3 cellular contexts compared by ENCODE assay signal in genomic region chr1:50826792-50827191, GRCh38.
DNase-seq lines count a peak whose midpoint lies in the region; ATAC-seq, FAIRE-seq and TF ChIP-seq lines count a peak whose summit lies in the region.
"Not testable (repeated sequence)": the region's sequence is repeated elsewhere in the genome, so short reads cannot be mapped to it uniquely, and the experiment has no call there.

No MANE protein-coding gene starts in this region.

- in situ Hi-C loops in K562 (cut with MboI) = not testable (repeated sequence)

- not testable (repeated sequence) for TF ChIP-seq POLR2A in K562 (conservative IDR thresholded peaks at IDR 0.05)

- H4K20me1 ChIP-seq in K562 (replicated peaks; ENCODE audit: control insufficient read depth, insufficient read depth, low read length) = not testable (repeated sequence)

- H3K9me3 Mint-ChIP-seq in WTC11 = peaks cover 30% of the 10 kb centered on the region

- not testable (repeated sequence) for TF ChIP-seq EP300 in K562 (IDR thresholded peaks at IDR 0.05; ENCODE audit: low read length)

- peaks cover 17% of the 10 kb centered on the region for H3K36me3 Mint-ChIP-seq in WTC11

- not testable (repeated sequence) for TF ChIP-seq RAD21 in K562 (CRISPR knock-in tag; conservative IDR thresholded peaks at IDR 0.05 in 1 of 2, IDR thresholded peaks at IDR 0.05 in 1 of 2)

- not testable (repeated sequence) for H3K4me3 Mint-ChIP-seq in WTC11

- ATAC-seq in WTC11, K562: not testable (repeated sequence)

- H3K27ac Mint-ChIP-seq in WTC11 = not testable (repeated sequence)

- not testable (repeated sequence) for FAIRE-seq in K562 (lab: Jason Lieb, UNC)

- not testable (repeated sequence) for H3K27me3 Mint-ChIP-seq in WTC11 (ENCODE audit: low read depth)

- H3K27ac ChIP-seq in HEK293 (ENCODE audit: extremely low read depth, low read depth, low read length); K562 (ENCODE audit: extremely low read depth, low read depth, low read length): not testable (repeated sequence)

- not testable (repeated sequence) for H3K4me1 ChIP-seq in HEK293 (ENCODE audit: control insufficient read depth, insufficient read depth, low read length); K562 (replicated peaks in 1 of 2; ENCODE audit: control insufficient read depth in 2 of 2, insufficient read depth in 2 of 2, low read length in 2 of 2)

- H3K79me2 ChIP-seq in K562 (ENCODE audit: control insufficient read depth, insufficient read depth, low read length) = peaks cover 82% of the 10 kb centered on the region

- not testable (repeated sequence) for BruUV-seq in K562 (replicated peaks; lab: Mats Ljungman, UMichigan)

- H3K9me3 ChIP-seq in HEK293 (ENCODE audit: control insufficient read depth, insufficient read depth, low read depth, low read length); K562 (replicated peaks; ENCODE audit: control insufficient read depth, insufficient read depth, low read depth, low read length): not testable (repeated sequence)

- H2AFZ ChIP-seq in K562 (ENCODE audit: low read depth, low read length) = not testable (repeated sequence)

- not testable (repeated sequence) for H3K9me1 ChIP-seq in K562 (ENCODE audit: control insufficient read depth, insufficient read depth, low read length)

- not testable (repeated sequence) for DNase-seq in WTC11 (ENCODE audit: low spot score); K562 (ENCODE audit: extremely low read depth in 1 of 4, low spot score in 3 of 4)

- WGBS in K562 (ENCODE audit: insufficient coverage, low coverage, missing lambda C conversion rate) = 94% methylated on average over 17 of the region's 21 CpGs

- H3K4me2 ChIP-seq in K562 (ENCODE audit: insufficient read depth, low read length) = not testable (repeated sequence)

- intact Hi-C loops in K562 (cut with micrococcal nuclease) = not testable (repeated sequence)

- CTCF ChIA-PET in HEK293 (lab: Yijun Ruan, JAX); WTC11 (lab: Charles Lee); K562 (lab: Yijun Ruan, JAX; ENCODE audit: low intra/inter-chr PET ratio): not testable (repeated sequence)

- POLR2A ChIA-PET in HEK293 (lab: Yijun Ruan, JAX); K562 (lab: Yijun Ruan, JAX): not testable (repeated sequence)
- POLR2A ChIA-PET in WTC11 (lab: Charles Lee) = interaction anchor here (0.7 kb wide), 1 partner anchor 131 kb away, joined by 3 read pairs; no protein-coding TSS in a partner anchor

- not testable (repeated sequence) for H3K36me3 ChIP-seq in HEK293 (ENCODE audit: control insufficient read depth in 2 of 2, insufficient read depth in 1 of 2, low read length in 2 of 2); K562 (ENCODE audit: control insufficient read depth, insufficient read depth, low read length)

- TF ChIP-seq CTCF in HEK293 (tag by site-specific recombination; IDR thresholded peaks at IDR 0.05); WTC11 (IDR thresholded peaks at IDR 0.05); K562 (IDR thresholded peaks at IDR 0.05 in 2 of 3, conservative IDR thresholded peaks at IDR 0.05 in 1 of 3; ENCODE audit: insufficient read depth in 2 of 3, low read depth in 1 of 3, low read length in 3 of 3): not testable (repeated sequence)

- not testable (repeated sequence) for H3K27me3 ChIP-seq in K562 (ENCODE audit: control insufficient read depth in 2 of 2, insufficient read depth in 2 of 2, low read length in 2 of 2)

- H3K4me3 ChIP-seq in HEK293 (ENCODE audit: low read depth, low read length); K562: not testable (repeated sequence)

- H3K4me1 Mint-ChIP-seq in WTC11 = not testable (repeated sequence)

- not testable (repeated sequence) for H3K9ac ChIP-seq in K562 (ENCODE audit: insufficient read depth in 1 of 2, low read depth in 2 of 2, low read length in 2 of 2)

TF ChIP-seq in HEK293, 187 proteins besides CTCF, POLR2A, EP300 and RAD21:
- TF ChIP-seq SETDB1 (IDR thresholded peaks at IDR 0.05; ENCODE audit: insufficient read length, low read length) = peak; percentile 12

TF ChIP-seq in WTC11, 78 proteins besides CTCF, POLR2A, EP300 and RAD21:
- 0 out of 2 replicates have a peak, but pooled peaks have one; percentile 19 for TF ChIP-seq SMAD4 (CRISPR knock-in tag; IDR thresholded peaks at IDR 0.05)
TF ChIP-seq in WTC11: peak in this region for 1; not testable (repeated sequence) for 77.

TF ChIP-seq in K562, 482 proteins besides CTCF, POLR2A, EP300 and RAD21:
- peak; percentile 37; the same call in 1 of the 2 replicates for TF ChIP-seq SMAD4 (CRISPR knock-in tag; conservative IDR thresholded peaks at IDR 0.05)
- TF ChIP-seq, protein P1, sequence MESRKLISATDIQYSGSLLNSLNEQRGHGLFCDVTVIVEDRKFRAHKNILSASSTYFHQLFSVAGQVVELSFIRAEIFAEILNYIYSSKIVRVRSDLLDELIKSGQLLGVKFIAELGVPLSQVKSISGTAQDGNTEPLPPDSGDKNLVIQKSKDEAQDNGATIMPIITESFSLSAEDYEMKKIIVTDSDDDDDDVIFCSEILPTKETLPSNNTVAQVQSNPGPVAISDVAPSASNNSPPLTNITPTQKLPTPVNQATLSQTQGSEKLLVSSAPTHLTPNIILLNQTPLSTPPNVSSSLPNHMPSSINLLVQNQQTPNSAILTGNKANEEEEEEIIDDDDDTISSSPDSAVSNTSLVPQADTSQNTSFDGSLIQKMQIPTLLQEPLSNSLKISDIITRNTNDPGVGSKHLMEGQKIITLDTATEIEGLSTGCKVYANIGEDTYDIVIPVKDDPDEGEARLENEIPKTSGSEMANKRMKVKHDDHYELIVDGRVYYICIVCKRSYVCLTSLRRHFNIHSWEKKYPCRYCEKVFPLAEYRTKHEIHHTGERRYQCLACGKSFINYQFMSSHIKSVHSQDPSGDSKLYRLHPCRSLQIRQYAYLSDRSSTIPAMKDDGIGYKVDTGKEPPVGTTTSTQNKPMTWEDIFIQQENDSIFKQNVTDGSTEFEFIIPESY (CRISPR knock-in tag; IDR thresholded peaks at IDR 0.05) = peak; percentile 86
